ENCODE assay signal across 12 cellular contexts in the genomic region with DNA sequence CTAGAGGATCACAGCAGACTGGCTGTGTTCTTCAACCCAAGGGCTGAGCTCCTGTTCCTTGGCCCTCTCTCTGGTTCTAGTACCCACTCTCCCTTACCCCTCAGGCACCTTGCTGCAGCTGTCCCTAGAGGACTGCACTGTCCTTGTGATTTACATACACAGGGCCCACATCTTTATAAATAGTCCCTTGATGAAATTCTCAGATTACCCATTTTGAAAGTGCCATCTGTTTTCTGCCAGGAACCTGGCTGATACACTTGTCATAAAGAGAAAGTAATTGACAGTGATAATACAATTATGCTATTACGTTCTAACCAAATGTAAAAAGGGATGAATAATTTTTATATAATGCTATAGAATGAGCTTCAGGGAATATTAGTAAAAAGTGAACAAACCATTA. TPM values are rescaled to one million over a fixed set of nuclear protein-coding genes. Genes with fewer than 3 reads are reported as not detected.
DNase-seq lines count a peak whose midpoint lies in the region; ATAC-seq, FAIRE-seq and TF ChIP-seq lines count a peak whose summit lies in the region.
"Had no signal": no experiment of that assay in that cellular context is flagged by ENCODE, and none has a peak within 500 bp of the region (broad histone marks: within the 10 kb centered on the region; RNA-seq: fewer than 3 reads in every experiment).

No MANE protein-coding gene starts in this region.

- ATAC-seq in A549 (no peak), GM19395 (IDR thresholded peaks at IDR 0.05; ENCODE audit: unreplicated experiment) (peak; percentile 78), HG03045 (IDR thresholded peaks at IDR 0.05; ENCODE audit: unreplicated experiment) (peak; percentile 92)
- ATAC-seq: activated CD8-positive, alpha-beta T cell treated with anti-CD3 and anti-CD28 coated beads for 36 hours; GM23338 had no signal

- TF ChIP-seq CTCF in A549 (IDR thresholded peaks at IDR 0.05) (no peak), osteoblast (IDR thresholded peaks at IDR 0.05; ENCODE audit: extremely low read depth, low read depth, low read length) (no peak)

- H3K9me3 ChIP-seq in A549: peaks cover 3% of the 10 kb centered on the region; the same call in 2 of the 3 replicates
- no peaks in the 10 kb centered on the region for H3K9me3 ChIP-seq in osteoblast (ENCODE audit: low read depth, low read length)
- no peaks in the 10 kb centered on the region for H3K9me3 ChIP-seq in effector memory CD4-positive, alpha-beta T cell (ENCODE audit: control insufficient read depth, low read length)

- H3K4me1 ChIP-seq in A549: peaks cover 48% of the 10 kb centered on the region
- peaks cover 22% of the 10 kb centered on the region for H3K4me1 ChIP-seq in osteoblast (ENCODE audit: insufficient read depth, low read length)
- H3K4me1 ChIP-seq in effector memory CD4-positive, alpha-beta T cell (ENCODE audit: control insufficient read depth, insufficient read depth, low read length, poor library complexity, severe bottlenecking): no peaks in the 10 kb centered on the region

- 82% methylated on average over 1 of the region's 1 CpG for WGBS in A549 (ENCODE audit: missing lambda C conversion rate)

- H3K4me3 ChIP-seq in A549 (no peak overlapping the region), osteoblast (ENCODE audit: insufficient read depth, low read length) (no peak overlapping the region)
- H3K4me3 ChIP-seq in effector memory CD4-positive, alpha-beta T cell (ENCODE audit: insufficient read depth, low read depth, low read length, poor library complexity, severe bottlenecking): no peak overlapping the region
- H3K4me3 ChIP-seq: GM23338 had no signal

- H3K4me2 ChIP-seq in A549 (no peak overlapping the region), osteoblast (ENCODE audit: insufficient read depth, low read length) (no peak overlapping the region)
- H3K4me2 ChIP-seq: GM23338 had no signal

- no peak overlapping the region for H2AFZ ChIP-seq in osteoblast (ENCODE audit: low read length)
- H2AFZ ChIP-seq: GM23338 had no signal

- POLR2A ChIA-PET in A549 (lab: Yijun Ruan, JAX): no interaction called here

- peak; percentile 56 for FAIRE-seq in A549 (lab: Jason Lieb, UNC)
- FAIRE-seq: islet of Langerhans had no signal

- CTCF ChIA-PET in A549 (lab: Yijun Ruan, JAX): interaction anchor here (1.0 to 1.6 kb wide), 5 partner anchors 15 to 256 kb away, joined by 3 to 5 read pairs (median 5); partner anchors contain the start of gene SLC36A1

- no peaks in the 10 kb centered on the region for H4K20me1 ChIP-seq in osteoblast (ENCODE audit: insufficient read depth, low read length)

- no peaks in the 10 kb centered on the region for H3K79me2 ChIP-seq in osteoblast (ENCODE audit: insufficient read depth, low read length)

- TF ChIP-seq EP300 in A549 (IDR thresholded peaks at IDR 0.05): no peak

- no peak for TF ChIP-seq RAD21 in A549 (conservative IDR thresholded peaks at IDR 0.05 in 1 of 2, IDR thresholded peaks at IDR 0.05 in 1 of 2)

- H3K36me3 ChIP-seq in osteoblast (ENCODE audit: insufficient read depth, low read length): no peaks in the 10 kb centered on the region
- no peaks in the 10 kb centered on the region for H3K36me3 ChIP-seq in effector memory CD4-positive, alpha-beta T cell (ENCODE audit: control insufficient read depth, insufficient read depth, low read length)

- peak overlapping the region; percentile 4 to 93; a peak in 4 of 6 replicates for H3K27ac ChIP-seq in A549
- H3K27ac ChIP-seq in osteoblast (ENCODE audit: low read depth, low read length): no peak overlapping the region
- no peak overlapping the region for H3K27ac ChIP-seq in effector memory CD4-positive, alpha-beta T cell (ENCODE audit: insufficient read depth, low read length, poor library complexity, severe bottlenecking)

- DNase-seq in A549 (ENCODE audit: low read depth in 1 of 2, low spot score in 1 of 2) (no peak), NCI-H526 treated with DMSO at 0.1 percent for 48 hours (lab: John Stamatoyannopoulos, UW) (peak; percentile 28), mesenteric fat pad (ENCODE audit: low spot score) (no peak), osteoblast (ENCODE audit: insufficient read length, low spot score, missing footprints) (no peak)
- no peak for DNase-seq in effector memory CD4-positive, alpha-beta T cell
- DNase-seq in central memory CD4-positive, alpha-beta T cell: no peak
- DNase-seq: activated CD8-positive, alpha-beta T cell treated with anti-CD3 and anti-CD28 coated beads for 36 hours; dermis blood vessel endothelial cell had no signal

- no peak for TF ChIP-seq POLR2A in A549 (IDR thresholded peaks at IDR 0.05; ENCODE audit: low read length)

- no peaks in the 10 kb centered on the region for H3K27me3 ChIP-seq in osteoblast (ENCODE audit: insufficient read depth, low read length)
- H3K27me3 ChIP-seq in effector memory CD4-positive, alpha-beta T cell (replicated peaks; ENCODE audit: control insufficient read depth, insufficient read depth, low read length, poor library complexity, severe bottlenecking): no peaks in the 10 kb centered on the region

TF ChIP-seq in A549, 52 proteins besides CTCF, POLR2A, EP300 and RAD21:
- no peak for TF ChIP-seq MAFK (IDR thresholded peaks at IDR 0.05; ENCODE audit: partially characterized antibody)
- TF ChIP-seq, protein P1, sequence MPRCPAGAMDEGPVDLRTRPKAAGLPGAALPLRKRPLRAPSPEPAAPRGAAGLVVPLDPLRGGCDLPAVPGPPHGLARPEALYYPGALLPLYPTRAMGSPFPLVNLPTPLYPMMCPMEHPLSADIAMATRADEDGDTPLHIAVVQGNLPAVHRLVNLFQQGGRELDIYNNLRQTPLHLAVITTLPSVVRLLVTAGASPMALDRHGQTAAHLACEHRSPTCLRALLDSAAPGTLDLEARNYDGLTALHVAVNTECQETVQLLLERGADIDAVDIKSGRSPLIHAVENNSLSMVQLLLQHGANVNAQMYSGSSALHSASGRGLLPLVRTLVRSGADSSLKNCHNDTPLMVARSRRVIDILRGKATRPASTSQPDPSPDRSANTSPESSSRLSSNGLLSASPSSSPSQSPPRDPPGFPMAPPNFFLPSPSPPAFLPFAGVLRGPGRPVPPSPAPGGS (IDR thresholded peaks at IDR 0.05): no peak
- no peak for TF ChIP-seq TP53 (CRISPR knock-in tag; IDR thresholded peaks at IDR 0.05)

RNA-seq across cellular contexts. Expression of gene SPARC, which starts 16.5 kb away (rescaled TPM):
- polyA plus RNA-seq in A549 (2011; rRNA removed) (23.1 and 33.8 TPM in 2 replicates), A549 (2017; fragmentation: RNase III; extraction: RNeasy Plus Mini Kit Qiagen cat#74134 plus additional on column Dnase treatment) (29.1 to 53.4 TPM (median 45.7 TPM) in 3 replicates)
- polyA plus RNA-seq in A549 (2012; cell fraction: cytosol; rRNA removed): 27.1 and 30.5 TPM in 2 replicates
- 27.8 and 33.0 TPM in 2 replicates for polyA plus RNA-seq in A549 (2012; cell fraction: nucleus; rRNA removed)
- polyA minus RNA-seq in A549 (2011; rRNA and poly(A)+ RNA removed): 30.9 and 41.1 TPM in 2 replicates
- total RNA-seq in mesenteric fat pad (1,881 TPM), osteoblast (4,046 and 4,600 TPM in 2 replicates)
- total RNA-seq: activated CD8-positive, alpha-beta T cell treated with anti-CD3 and anti-CD28 coated beads for 36 hours had no signal

RNA-seq across cellular contexts. Expression of gene ATOX1, which starts 55.2 kb away (rescaled TPM):
- polyA plus RNA-seq in A549 (2011; rRNA removed) (58.1 and 78.8 TPM in 2 replicates), A549 (2017; fragmentation: RNase III; extraction: RNeasy Plus Mini Kit Qiagen cat#74134 plus additional on column Dnase treatment) (215 to 223 TPM (median 218 TPM) in 3 replicates)
- polyA plus RNA-seq in A549 (2012; cell fraction: cytosol; rRNA removed): 299 and 387 TPM in 2 replicates
- 100 and 118 TPM in 2 replicates for polyA plus RNA-seq in A549 (2012; cell fraction: nucleus; rRNA removed)
- 61.8 and 72.7 TPM in 2 replicates for polyA minus RNA-seq in A549 (2011; rRNA and poly(A)+ RNA removed)
- total RNA-seq in mesenteric fat pad (99.2 TPM), osteoblast (52.8 and 54.2 TPM in 2 replicates)

Comparison
In these comparisons a context has a peak if more than half of its experiments do, and no peak if none do; other contexts are left out.
1. ATAC-seq: peak in GM19395 (single experiment) and HG03045 (single experiment); none in A549 (0 of 2).
2. H3K27ac ChIP-seq: peak in A549 (2 of 2); none in osteoblast (single experiment) and effector memory CD4-positive, alpha-beta T cell (single experiment).